Comparison of ENCODE assay signal across 19 cellular contexts in genomic region chr1:119617751-119618691, GRCh38. TPM values are rescaled to one million over a fixed set of nuclear protein-coding genes. Genes with fewer than 3 reads are reported as not detected.
A peak's percentile ranks its signal among the peaks of the same experiment; 100 is the strongest.
DNase-seq lines count a peak whose midpoint lies in the region; ATAC-seq, FAIRE-seq and TF ChIP-seq lines count a peak whose summit lies in the region.
"Had no signal": no experiment of that assay in that cellular context is flagged by ENCODE, and none has a peak within 500 bp of the region (broad histone marks: within the 10 kb centered on the region; RNA-seq: fewer than 3 reads in every experiment).

No MANE protein-coding gene starts in this region.

- H3K36me3 ChIP-seq in kidney (ENCODE audit: control insufficient read depth in 1 of 2, insufficient read depth in 2 of 2, low read length in 2 of 2) = no peaks in the 10 kb centered on the region
- H3K36me3 ChIP-seq in A673 (ENCODE audit: insufficient read depth, low read length, poor library complexity, severe bottlenecking) = no peaks in the 10 kb centered on the region
- H3K36me3 ChIP-seq: colonic mucosa had no signal

- peak overlapping the region; percentile 11; the same call in 1 of the 2 replicates for H3K27ac Mint-ChIP-seq in HFFc6
- H3K27ac Mint-ChIP-seq: activated CD4-positive, alpha-beta memory T cell treated with anti-CD3 and anti-CD28 coated beads, Interleukin-2, amount 10 ng/mL, durations not matched to agents 7 days and 5 days had no signal

- H3K9me3 ChIP-seq in kidney (ENCODE audit: control insufficient read depth in 1 of 2, low read length in 2 of 2) = no peaks in the 10 kb centered on the region
- H3K9me3 ChIP-seq in A673 (ENCODE audit: low read depth, low read length, poor library complexity, severe bottlenecking) = no peaks in the 10 kb centered on the region
- H3K9me3 ChIP-seq: Caco-2, colonic mucosa, left lung, prostate gland had no signal

- H3K4me1 ChIP-seq in kidney (ENCODE audit: control insufficient read depth in 1 of 2, insufficient read depth in 1 of 2, low read depth in 1 of 2, low read length in 2 of 2) = peaks cover 15 to 18% of the 10 kb centered on the region in 2 donors
- H3K4me1 ChIP-seq in A673 (ENCODE audit: insufficient read depth, low read length, poor library complexity, severe bottlenecking) = no peaks in the 10 kb centered on the region
- H3K4me1 ChIP-seq: Caco-2, colonic mucosa had no signal

- BruUV-seq in A673 (replicated peaks; lab: Mats Ljungman, UMichigan) = no TSS peak

- ATAC-seq in HG03439 (IDR thresholded peaks at IDR 0.05; ENCODE audit: unreplicated experiment) = no peak
- ATAC-seq: left lung had no signal

- H3K4me1 Mint-ChIP-seq in HFFc6 (ENCODE audit: low read depth) = peaks cover 11% of the 10 kb centered on the region
- H3K4me1 Mint-ChIP-seq: activated CD4-positive, alpha-beta memory T cell treated with anti-CD3 and anti-CD28 coated beads, Interleukin-2, amount 10 ng/mL, durations not matched to agents 7 days and 5 days had no signal

- FAIRE-seq in kidney (lab: Jason Lieb, UNC) = no peak
- FAIRE-seq: TTC549 had no signal

- intact Hi-C loops in kidney (cut with DNase I) (no loop called here), A673 (cut with micrococcal nuclease; ENCODE audit: unreplicated experiment) (no loop called here)

- H3K27ac ChIP-seq in kidney (ENCODE audit: low read depth in 2 of 2, low read length in 2 of 2) = peak overlapping the region; percentile 25 to 42
- no peak overlapping the region for H3K27ac ChIP-seq in A673 (ENCODE audit: low read depth, low read length, poor library complexity, severe bottlenecking)
- H3K27ac ChIP-seq: colonic mucosa, left lung, SK-N-MC had no signal

- CTCF ChIA-PET in A673 (lab: Charles Lee) = no interaction called here

- TF ChIP-seq CTCF in AG10803 (conservative IDR thresholded peaks at IDR 0.05; ENCODE audit: low read length) = no peak
- no peak for TF ChIP-seq CTCF in HFFc6 (IDR thresholded peaks at IDR 0.05)
- TF ChIP-seq CTCF in kidney (IDR thresholded peaks at IDR 0.05; ENCODE audit: borderline replicate concordance, extremely low read depth, insufficient read depth) = no peak
- TF ChIP-seq CTCF in foreskin fibroblast (IDR thresholded peaks at IDR 0.05; ENCODE audit: low read depth, low read length) = no peak
- TF ChIP-seq CTCF in A673 (conservative IDR thresholded peaks at IDR 0.05; ENCODE audit: low read depth, low read length) = no peak

- H3K4me3 Mint-ChIP-seq in HFFc6 = no peak overlapping the region
- H3K4me3 Mint-ChIP-seq: activated CD4-positive, alpha-beta memory T cell treated with anti-CD3 and anti-CD28 coated beads, Interleukin-2, amount 10 ng/mL, durations not matched to agents 7 days and 5 days had no signal

- peaks cover 12% of the 10 kb centered on the region; the same call in 1 of the 2 replicates for H3K36me3 Mint-ChIP-seq in HFFc6 (ENCODE audit: low read depth)

- H3K4me3 ChIP-seq in AG10803 (ENCODE audit: low read length) (no peak overlapping the region), kidney (ENCODE audit: low read length in 2 of 2) (no peak overlapping the region), foreskin fibroblast (ENCODE audit: low read depth in 1 of 2, low read length in 2 of 2) (no peak overlapping the region), A673 (ENCODE audit: low read depth, low read length, poor library complexity, severe bottlenecking) (no peak overlapping the region)
- H3K4me3 ChIP-seq: colonic mucosa, left lung, prostate gland, SK-N-MC had no signal

- H3K27me3 Mint-ChIP-seq in HFFc6 (ENCODE audit: insufficient read depth) = no peaks in the 10 kb centered on the region
- H3K27me3 Mint-ChIP-seq: activated CD4-positive, alpha-beta memory T cell treated with anti-CD3 and anti-CD28 coated beads, Interleukin-2, amount 10 ng/mL, durations not matched to agents 7 days and 5 days had no signal

- no peak overlapping the region for H3K9ac ChIP-seq in kidney (ENCODE audit: low read length in 2 of 2)

- no peaks in the 10 kb centered on the region for H3K9me3 Mint-ChIP-seq in HFFc6
- H3K9me3 Mint-ChIP-seq: activated CD4-positive, alpha-beta memory T cell treated with anti-CD3 and anti-CD28 coated beads, Interleukin-2, amount 10 ng/mL, durations not matched to agents 7 days and 5 days had no signal

- POLR2A ChIA-PET in A673 (lab: Charles Lee; ENCODE audit: low non-redundant PET) = no interaction called here

- DNase-seq in AG10803 (ENCODE audit: low read depth) (peak; percentile 29), HFFc6 (no peak), amniotic epithelial cell (ENCODE audit: low read depth) (peak; percentile 62), kidney (no peak), foreskin fibroblast (no peak), A673 (ENCODE audit: low spot score) (no peak)
- DNase-seq in stimulated activated CD4-positive, alpha-beta T cell treated with anti-CD3 and anti-CD28 coated beads, Interleukin-4, amount 100 ng/mL, for 1 hour = no peak
- DNase-seq: activated CD4-positive, alpha-beta memory T cell treated with anti-CD3 and anti-CD28 coated beads, Interleukin-2, amount 10 ng/mL, durations not matched to agents 7 days and 5 days; amygdala; Caco-2; colonic mucosa; left lung; MM.1S; NCI-H2171; stimulated activated CD4-positive, alpha-beta T cell treated with anti-CD3 and anti-CD28 coated beads, Interleukin-15, amount 100 ng/mL, for 24 hours had no signal

- H3K27me3 ChIP-seq in A673 (replicated peaks; ENCODE audit: insufficient read depth, low read depth, low read length, poor library complexity) = no peaks in the 10 kb centered on the region
- H3K27me3 ChIP-seq: colonic mucosa, left lung had no signal

RNA-seq across cellular contexts. Expression of gene ZNF697, which starts 30.0 kb away (rescaled TPM):
- total RNA-seq in HFFc6 (2021; fragmentation: NEBNext Ultra II Directional; extraction: Animal tissue kit (Norgen Biotek cat#: 25700)) = 1 to 10 TPM; 7.5 to 8.5 (median 8.1) TPM
- 8.3 TPM for total RNA-seq in kidney
- 4.1 TPM for polyA plus RNA-seq in kidney (ENCODE audit: insufficient read depth, low read depth, low replicate concordance)
- total RNA-seq in A673 (2021) = 4.8 and 4.9 TPM in 2 replicates

Comparison
In these comparisons a context has a peak if more than half of its experiments do, and no peak if none do; other contexts are left out.
1. DNase-seq: peak in AG10803 (single experiment) and amniotic epithelial cell (single experiment); none in HFFc6 (single experiment), kidney (single experiment), foreskin fibroblast (0 of 2), stimulated activated CD4-positive, alpha-beta T cell treated with anti-CD3 and anti-CD28 coated beads, Interleukin-4, amount 100 ng/mL, for 1 hour (single experiment) and A673 (single experiment).